13 cellular contexts compared by ENCODE assay signal in genomic region chr1:203663820-203664219, GRCh38. TPM values are rescaled to one million over a fixed set of nuclear protein-coding genes. Genes with fewer than 3 reads are reported as not detected.
DNase-seq lines count a peak whose midpoint lies in the region; ATAC-seq lines count a peak whose summit lies in the region.
"Had no signal": no experiment of that assay in that cellular context is flagged by ENCODE, and none has a peak within 500 bp of the region (broad histone marks: within the 10 kb centered on the region; RNA-seq: fewer than 3 reads in every experiment).

No MANE protein-coding gene starts in this region.

- H3K36me3 ChIP-seq in ACC112 (ENCODE audit: insufficient read depth, low read length): no peaks in the 10 kb centered on the region
- no peaks in the 10 kb centered on the region for H3K36me3 ChIP-seq in muscle layer of duodenum (ENCODE audit: control insufficient read depth in 1 of 2, insufficient read depth in 2 of 2, low read length in 2 of 2)
- no peaks in the 10 kb centered on the region for H3K36me3 ChIP-seq in HAP-1 (replicated peaks)
- no peaks in the 10 kb centered on the region for H3K36me3 ChIP-seq in H7 (replicated peaks; ENCODE audit: control insufficient read depth, insufficient read depth, low read length)

- H3K36me3 Mint-ChIP-seq in activated naive CD8-positive, alpha-beta T cell treated with anti-CD3 and anti-CD28 coated beads, Interleukin-2, amount 50 U/mL, for 24 hours (ENCODE audit: low read depth): peaks cover 4% of the 10 kb centered on the region

- H2AFZ ChIP-seq in ACC112 (ENCODE audit: low read length, unreplicated experiment): no peak overlapping the region
- H2AFZ ChIP-seq: GM23338 had no signal

- no peaks in the 10 kb centered on the region for H3K9me3 ChIP-seq in muscle layer of duodenum (ENCODE audit: control insufficient read depth in 1 of 2, low read length in 2 of 2)
- H3K9me3 ChIP-seq in HAP-1: no peaks in the 10 kb centered on the region

- DNase-seq in HS-5 (ENCODE audit: low read depth): peak; percentile 45
- no peak for DNase-seq in activated naive CD8-positive, alpha-beta T cell treated with anti-CD3 and anti-CD28 coated beads, Interleukin-2, amount 50 U/mL, for 24 hours
- DNase-seq in HAP-1 (ENCODE audit: low spot score in 2 of 2): no peak
- DNase-seq in H7: no peak
- DNase-seq in substantia nigra (lab: John Stamatoyannopoulos, UW): no peak
- DNase-seq: activated naive CD4-positive, alpha-beta T cell treated with anti-CD3 and anti-CD28 coated beads, Interleukin-2, amount 10 ng/mL, durations not matched to agents 7 days and 5 days; erythroblast; NCI-H2171 treated with DMSO at 0.1 percent for 48 hours had no signal

- H3K27ac ChIP-seq in ACC112 (ENCODE audit: low read depth, low read length) (peak overlapping the region; percentile 96), muscle layer of duodenum (ENCODE audit: low read length) (peak overlapping the region; percentile 71), substantia nigra (ENCODE audit: low read depth, low read length, poor library complexity, severe bottlenecking) (no peak overlapping the region)

- peak overlapping the region; percentile 7 for H3K4me3 Mint-ChIP-seq in activated naive CD8-positive, alpha-beta T cell treated with anti-CD3 and anti-CD28 coated beads, Interleukin-2, amount 50 U/mL, for 24 hours
- H3K4me3 Mint-ChIP-seq: activated naive CD4-positive, alpha-beta T cell treated with anti-CD3 and anti-CD28 coated beads, Interleukin-2, amount 10 ng/mL, durations not matched to agents 7 days and 5 days; GM23338; mesothelial cell of epicardium had no signal

- H3K4me1 ChIP-seq in ACC112 (ENCODE audit: control insufficient read depth, insufficient read depth, low read length, unreplicated experiment) (peaks cover 46% of the 10 kb centered on the region), muscle layer of duodenum (ENCODE audit: control insufficient read depth in 1 of 2, insufficient read depth in 2 of 2, low read length in 2 of 2) (peaks cover 0 to 76% of the 10 kb centered on the region in 2 donors), HAP-1 (peaks cover 4% of the 10 kb centered on the region)

- H3K27me3 ChIP-seq in ACC112 (ENCODE audit: insufficient read depth, low read length) (no peaks in the 10 kb centered on the region), muscle layer of duodenum (ENCODE audit: low read depth, low read length) (no peaks in the 10 kb centered on the region), HAP-1 (ENCODE audit: low read depth) (no peaks in the 10 kb centered on the region), H7 (ENCODE audit: control insufficient read depth, insufficient read depth, low read length) (no peaks in the 10 kb centered on the region)

- H3K27me3 Mint-ChIP-seq in activated naive CD8-positive, alpha-beta T cell treated with anti-CD3 and anti-CD28 coated beads, Interleukin-2, amount 50 U/mL, for 24 hours: no peaks in the 10 kb centered on the region
- H3K27me3 Mint-ChIP-seq: activated naive CD4-positive, alpha-beta T cell treated with anti-CD3 and anti-CD28 coated beads, Interleukin-2, amount 10 ng/mL, durations not matched to agents 7 days and 5 days had no signal

- no peaks in the 10 kb centered on the region for H3K9me3 Mint-ChIP-seq in activated naive CD8-positive, alpha-beta T cell treated with anti-CD3 and anti-CD28 coated beads, Interleukin-2, amount 50 U/mL, for 24 hours
- H3K9me3 Mint-ChIP-seq: activated naive CD4-positive, alpha-beta T cell treated with anti-CD3 and anti-CD28 coated beads, Interleukin-2, amount 10 ng/mL, durations not matched to agents 7 days and 5 days; GM23338; mesothelial cell of epicardium had no signal

- ATAC-seq in activated naive CD8-positive, alpha-beta T cell treated with anti-CD3 and anti-CD28 coated beads, Interleukin-2, amount 50 U/mL, for 24 hours: peak; percentile 84
- ATAC-seq in GM18870 (IDR thresholded peaks at IDR 0.05; ENCODE audit: unreplicated experiment): no peak
- ATAC-seq: GM23338 had no signal

- H3K4me1 Mint-ChIP-seq in activated naive CD8-positive, alpha-beta T cell treated with anti-CD3 and anti-CD28 coated beads, Interleukin-2, amount 50 U/mL, for 24 hours: peaks cover 55% of the 10 kb centered on the region

- in situ Hi-C loops in HAP-1 (cut with MboI; ENCODE audit: low sequenced_read_pairs): no loop called here

- peaks cover 64% of the 10 kb centered on the region for H3K79me2 ChIP-seq in ACC112 (ENCODE audit: control insufficient read depth, insufficient read depth, low read length, unreplicated experiment)

- H3K4me3 ChIP-seq in ACC112 (ENCODE audit: low read depth, low read length) (no peak overlapping the region), muscle layer of duodenum (ENCODE audit: low read depth in 1 of 2, low read length in 2 of 2) (no peak overlapping the region), HAP-1 (no peak overlapping the region), H7 (ENCODE audit: insufficient read depth, low read depth, low read length) (no peak overlapping the region)
- H3K4me3 ChIP-seq: GM23338 had no signal

- peak overlapping the region; percentile 81 for H3K27ac Mint-ChIP-seq in activated naive CD8-positive, alpha-beta T cell treated with anti-CD3 and anti-CD28 coated beads, Interleukin-2, amount 50 U/mL, for 24 hours
- H3K27ac Mint-ChIP-seq: activated naive CD4-positive, alpha-beta T cell treated with anti-CD3 and anti-CD28 coated beads, Interleukin-2, amount 10 ng/mL, durations not matched to agents 7 days and 5 days; GM23338; mesothelial cell of epicardium had no signal

RNA-seq across cellular contexts. Expression of gene ATP2B4, which starts 37.2 kb away (rescaled TPM):
- total RNA-seq in H7 (2014; rRNA removed; shearing (Covaris generic)): 26.5 and 32.1 TPM in 2 replicates
